In genomic region chr7:77426052-77426404, GRCh38 we compare ENCODE assay signal across 11 cellular contexts. TPM values are rescaled to one million over a fixed set of nuclear protein-coding genes. Genes with fewer than 3 reads are reported as not detected.
DNase-seq lines count a peak whose midpoint lies in the region; ATAC-seq and TF ChIP-seq lines count a peak whose summit lies in the region.
"Had no signal": no experiment of that assay in that cellular context is flagged by ENCODE, and none has a peak within 500 bp of the region (broad histone marks: within the 10 kb centered on the region; RNA-seq: fewer than 3 reads in every experiment).

No MANE protein-coding gene starts in this region.

- H3K27ac ChIP-seq in MM.1S (ENCODE audit: low read length) (no peak overlapping the region), foreskin keratinocyte (peak overlapping the region; percentile 68), suprapubic skin (no peak overlapping the region)

- no peaks in the 10 kb centered on the region for H3K9me3 Mint-ChIP-seq in CD14-positive monocyte
- H3K9me3 Mint-ChIP-seq: CD4-positive, CD25-positive, alpha-beta regulatory T cell had no signal

- TF ChIP-seq CTCF in CD14-positive monocyte (IDR thresholded peaks at IDR 0.05) (no peak), MM.1S (IDR thresholded peaks at IDR 0.05; ENCODE audit: low read length) (no peak), foreskin keratinocyte (conservative IDR thresholded peaks at IDR 0.05) (no peak), suprapubic skin (IDR thresholded peaks at IDR 0.05) (no peak)

- no peak overlapping the region for H3K4me3 Mint-ChIP-seq in CD14-positive monocyte
- H3K4me3 Mint-ChIP-seq: CD4-positive, CD25-positive, alpha-beta regulatory T cell had no signal

- peaks cover 61% of the 10 kb centered on the region for H3K4me1 Mint-ChIP-seq in CD14-positive monocyte

- WGBS in suprapubic skin = 80% methylated on average over 5 of the region's 5 CpGs

- DNase-seq in CD14-positive monocyte (ENCODE audit: low spot score) (no peak), MM.1S (peak; percentile 25), foreskin keratinocyte (no peak), HUDEP-2 (lab: John Stamatoyannopoulos, UW; ENCODE audit: unreplicated experiment in 76 of 76) (no peak), suprapubic skin (ENCODE audit: low spot score in 2 of 2) (no peak)
- no peak for DNase-seq in activated T-cell treated with anti-CD3 and anti-CD28 coated beads, Interleukin-2, amount 50 U/mL, for 48 hours
- DNase-seq in stimulated activated CD4-positive, alpha-beta T cell treated with anti-CD3 and anti-CD28 coated beads, Interleukin-4, amount 100 ng/mL, for 4 hours = no peak
- DNase-seq: CD4-positive, CD25-positive, alpha-beta regulatory T cell; stimulated activated CD4-positive, alpha-beta T cell treated with anti-CD3 and anti-CD28 coated beads, Interleukin-4, amount 100 ng/mL, for 1 hour; T-helper 9 cell had no signal

- no peak for TF ChIP-seq EP300 in suprapubic skin (IDR thresholded peaks at IDR 0.05)

- H3K9me3 ChIP-seq in MM.1S (replicated peaks; ENCODE audit: insufficient read depth, low read length) = no peaks in the 10 kb centered on the region
- no peaks in the 10 kb centered on the region for H3K9me3 ChIP-seq in suprapubic skin

- H3K9ac ChIP-seq in MM.1S (ENCODE audit: low read length) = no peak overlapping the region; the same call in 1 of the 2 replicates

- H3F3A ChIP-seq in MM.1S (ENCODE audit: insufficient read depth, low read length) = no peaks in the 10 kb centered on the region

- no peaks in the 10 kb centered on the region for H3K27me3 ChIP-seq in MM.1S (replicated peaks; ENCODE audit: insufficient read depth, low read length)
- H3K27me3 ChIP-seq in foreskin keratinocyte = no peaks in the 10 kb centered on the region
- no peaks in the 10 kb centered on the region for H3K27me3 ChIP-seq in suprapubic skin

- no peaks in the 10 kb centered on the region for H3K36me3 Mint-ChIP-seq in CD14-positive monocyte
- H3K36me3 Mint-ChIP-seq: CD4-positive, CD25-positive, alpha-beta regulatory T cell had no signal

- peaks cover 6% of the 10 kb centered on the region for H3K4me1 ChIP-seq in MM.1S (ENCODE audit: low read length)
- peaks cover 31% of the 10 kb centered on the region for H3K4me1 ChIP-seq in foreskin keratinocyte
- H3K4me1 ChIP-seq in suprapubic skin = no peaks in the 10 kb centered on the region

- TF ChIP-seq POLR2A in suprapubic skin (IDR thresholded peaks at IDR 0.05) = no peak

- H3K4me3 ChIP-seq in MM.1S (ENCODE audit: low read length) (peak overlapping the region; percentile 10; the same call in 1 of the 2 replicates), suprapubic skin (no peak overlapping the region)

- H3K27ac Mint-ChIP-seq in CD14-positive monocyte = peak overlapping the region in 5 of 7 donors; percentile 20 to 99 (median 60)
- H3K27ac Mint-ChIP-seq: CD4-positive, CD25-positive, alpha-beta regulatory T cell had no signal

- H4K20me1 ChIP-seq in MM.1S (ENCODE audit: insufficient read depth, low read length) = no peaks in the 10 kb centered on the region

- intact Hi-C loops in CD14-positive monocyte (cut with micrococcal nuclease) = loop anchor here (5.0 kb wide), 1 partner anchor 36 kb away; no protein-coding TSS in a partner anchor

- H3K27me3 Mint-ChIP-seq in CD14-positive monocyte (ENCODE audit: low read depth in 3 of 3) = no peaks in the 10 kb centered on the region

- ATAC-seq in GM21619 (IDR thresholded peaks at IDR 0.05; ENCODE audit: unreplicated experiment) = peak; percentile 70
- ATAC-seq in foreskin keratinocyte = no peak

- no peaks in the 10 kb centered on the region for H3K79me2 ChIP-seq in MM.1S (ENCODE audit: low read length)

- H3K36me3 ChIP-seq in MM.1S (replicated peaks; ENCODE audit: insufficient read depth, low read length) (no peaks in the 10 kb centered on the region), suprapubic skin (no peaks in the 10 kb centered on the region)

- peak overlapping the region; percentile 44; the same call in 1 of the 2 replicates for H3K4me2 ChIP-seq in MM.1S (ENCODE audit: low read depth, low read length)

- peak overlapping the region; percentile 54; the same call in 1 of the 2 replicates for H2AFZ ChIP-seq in MM.1S (ENCODE audit: low read length)

- H3K9me2 ChIP-seq in MM.1S (replicated peaks; ENCODE audit: insufficient read depth, low read length) = no peaks in the 10 kb centered on the region

RNA-seq across cellular contexts. Expression of gene GSAP, which starts 9.9 kb away (rescaled TPM):
- polyA plus RNA-seq in CD14-positive monocyte = 10 to 100 TPM; 19.1 to 35.6 TPM
- 3.9 and 4.2 TPM in 2 replicates for total RNA-seq in foreskin keratinocyte
- 1.6 and 2.0 TPM in 2 replicates for polyA plus RNA-seq in foreskin keratinocyte
- 10 to 100 TPM; 11.8 to 52.8 (median 17.2) TPM for total RNA-seq in suprapubic skin
